ENCODE assay signal across 8 cellular contexts in genomic region chr19:45467456-45468158, GRCh38. TPM values are rescaled to one million over a fixed set of nuclear protein-coding genes. Genes with fewer than 3 reads are reported as not detected.
DNase-seq lines count a peak whose midpoint lies in the region; ATAC-seq and TF ChIP-seq lines count a peak whose summit lies in the region.

TSS of gene FOSB (plus strand) at chr19:45467996. CDS start at chr19:45468587, 591 bp downstream.

- peak; percentile 68 for TF ChIP-seq POLR2A in GM18505 (IDR thresholded peaks at IDR 0.05; ENCODE audit: borderline replicate concordance, extremely low read depth, insufficient read depth, insufficient read length)

- H3K27me3 Mint-ChIP-seq in MCF 10A (ENCODE audit: insufficient read depth, unreplicated experiment), result no peaks in the 10 kb centered on the region

- intact Hi-C loops in MCF 10A (cut with micrococcal nuclease), result loop anchor here (1.0 to 2.0 kb wide), 2 partner anchors 17 to 24 kb away; no protein-coding TSS in a partner anchor

- H3K4me1 ChIP-seq in iPS-20b (ENCODE audit: insufficient read depth, low read length), result no peaks in the 10 kb centered on the region

- TF ChIP-seq CTCF in VCaP (conservative IDR thresholded peaks at IDR 0.05), result no peak
- TF ChIP-seq CTCF in MCF 10A (IDR thresholded peaks at IDR 0.05; ENCODE audit: unreplicated experiment), result no peak

- H3K9me3 ChIP-seq in iPS-20b (ENCODE audit: insufficient read depth, low read depth, low read length), result no peaks in the 10 kb centered on the region

- peak within 1 kb of the TSS; percentile 64; the same call in 1 of the 2 replicates for H3K9ac ChIP-seq in iPS-20b (ENCODE audit: low read depth, low read length)

- H3K4me3 Mint-ChIP-seq in MCF 10A (ENCODE audit: unreplicated experiment), result peak within 1 kb of the TSS; percentile 82

- BruUV-seq in MCF 10A (replicated peaks; lab: Mats Ljungman, UMichigan), result no TSS peak

- CTCF ChIA-PET in MCF 10A (lab: Yijun Ruan, JAX), result interaction anchor here (1.0 to 4.9 kb wide), 11 partner anchors 9 to 173 kb away, joined by 4 to 36 read pairs (median 6); partner anchors contain the start of gene PPP1R13L

- ATAC-seq in GM18505 (IDR thresholded peaks at IDR 0.05; ENCODE audit: unreplicated experiment) (peak; percentile 38), HG03025 (IDR thresholded peaks at IDR 0.05; ENCODE audit: low FRiP score, unreplicated experiment) (peak; percentile 44), GM21717 (IDR thresholded peaks at IDR 0.05; ENCODE audit: unreplicated experiment) (no peak)

- H3K4me3 ChIP-seq in iPS-20b (ENCODE audit: low read length) (peak within 1 kb of the TSS; percentile 97), skin epidermis (peak within 1 kb of the TSS; percentile 41 to 80 (median 62))

- H3K4me1 Mint-ChIP-seq in MCF 10A (ENCODE audit: insufficient read depth, unreplicated experiment), result no peaks in the 10 kb centered on the region

- DNase-seq in NCI-H2107 treated with DMSO at 0.1 percent for 48 hours (lab: John Stamatoyannopoulos, UW; ENCODE audit: unreplicated experiment), result peak; percentile 57
- peak; percentile 97 for DNase-seq in MCF 10A (ENCODE audit: unreplicated experiment)

- H3K36me3 ChIP-seq in iPS-20b (ENCODE audit: insufficient read depth, low read depth, low read length), result no peaks in the 10 kb centered on the region

- H3K27me3 ChIP-seq in iPS-20b (ENCODE audit: insufficient read depth, low read length), result peaks cover 45% of the 10 kb centered on the region

- peaks cover 54% of the 10 kb centered on the region for H3K36me3 Mint-ChIP-seq in MCF 10A (ENCODE audit: insufficient read depth, unreplicated experiment)

- peak within 1 kb of the TSS; percentile 97 for H3K27ac Mint-ChIP-seq in MCF 10A (ENCODE audit: low read depth, unreplicated experiment)

- H3K9me3 Mint-ChIP-seq in MCF 10A (ENCODE audit: unreplicated experiment), result no peaks in the 10 kb centered on the region

- H3K27ac ChIP-seq in VCaP (peak within 1 kb of the TSS; percentile 72), iPS-20b (ENCODE audit: low read length) (no peak within 1 kb of the TSS), skin epidermis (peak within 1 kb of the TSS; percentile 27 to 100 (median 90))

- POLR2A ChIA-PET in MCF 10A (lab: Yijun Ruan, JAX), result interaction anchor here (0.6 to 6.5 kb wide), 18 partner anchors 9 to 1762 kb away, joined by 3 to 148 read pairs (median 4); partner anchors contain the start of genes BLOC1S3, EML2, PPP1R13L and TRAPPC6A

RNA-seq across cellular contexts. Expression of gene FOSB, which starts in this region (rescaled TPM):
- total RNA-seq in MCF 10A (2022), result 13.3 and 29.3 TPM in 2 replicates
